In the genomic region with DNA sequence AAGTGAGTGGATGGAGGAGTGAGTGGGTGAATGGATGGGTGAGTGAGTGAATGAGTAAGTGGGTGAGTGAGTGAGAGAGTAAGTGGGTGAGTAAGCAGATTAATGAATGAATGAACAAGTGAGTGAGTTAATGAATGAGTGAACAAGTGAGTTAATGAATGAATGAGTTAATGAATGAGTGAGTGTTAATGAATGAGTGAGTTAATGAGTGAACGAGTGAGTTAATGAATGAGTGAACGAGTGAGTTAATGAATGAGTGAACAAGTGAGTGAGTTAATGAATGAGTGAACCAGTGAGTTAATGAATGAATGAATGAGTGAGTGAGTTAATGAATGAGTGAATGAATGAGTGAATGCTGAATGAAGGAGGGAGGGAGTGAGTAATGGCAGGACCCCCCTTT, we compare ENCODE assay signal across 3 cellular contexts.
TF ChIP-seq lines count a peak whose summit lies in the region.

No MANE protein-coding gene starts in this region.

TF ChIP-seq in HepG2, 621 proteins besides CTCF, POLR2A, EP300 and RAD21:
- no peak for TF ChIP-seq SNAPC2 (CRISPR knock-in tag; IDR thresholded peaks at IDR 0.05)
- TF ChIP-seq ZNF24 (IDR thresholded peaks at IDR 0.05) = peak; percentile 92
- no peak for TF ChIP-seq RAD51 (IDR thresholded peaks at IDR 0.05; ENCODE audit: borderline replicate concordance)

TF ChIP-seq in GM12878, 131 proteins besides CTCF, POLR2A, EP300 and RAD21:
- TF ChIP-seq ZNF24 (IDR thresholded peaks at IDR 0.05) (peak; percentile 98), KLF5 (IDR thresholded peaks at IDR 0.05; ENCODE audit: partially characterized antibody) (no peak)
TF ChIP-seq in GM12878: peak in this region for 1.

TF ChIP-seq in GM23338, 12 proteins besides CTCF, POLR2A, EP300 and RAD21:
- TF ChIP-seq, protein P1, sequence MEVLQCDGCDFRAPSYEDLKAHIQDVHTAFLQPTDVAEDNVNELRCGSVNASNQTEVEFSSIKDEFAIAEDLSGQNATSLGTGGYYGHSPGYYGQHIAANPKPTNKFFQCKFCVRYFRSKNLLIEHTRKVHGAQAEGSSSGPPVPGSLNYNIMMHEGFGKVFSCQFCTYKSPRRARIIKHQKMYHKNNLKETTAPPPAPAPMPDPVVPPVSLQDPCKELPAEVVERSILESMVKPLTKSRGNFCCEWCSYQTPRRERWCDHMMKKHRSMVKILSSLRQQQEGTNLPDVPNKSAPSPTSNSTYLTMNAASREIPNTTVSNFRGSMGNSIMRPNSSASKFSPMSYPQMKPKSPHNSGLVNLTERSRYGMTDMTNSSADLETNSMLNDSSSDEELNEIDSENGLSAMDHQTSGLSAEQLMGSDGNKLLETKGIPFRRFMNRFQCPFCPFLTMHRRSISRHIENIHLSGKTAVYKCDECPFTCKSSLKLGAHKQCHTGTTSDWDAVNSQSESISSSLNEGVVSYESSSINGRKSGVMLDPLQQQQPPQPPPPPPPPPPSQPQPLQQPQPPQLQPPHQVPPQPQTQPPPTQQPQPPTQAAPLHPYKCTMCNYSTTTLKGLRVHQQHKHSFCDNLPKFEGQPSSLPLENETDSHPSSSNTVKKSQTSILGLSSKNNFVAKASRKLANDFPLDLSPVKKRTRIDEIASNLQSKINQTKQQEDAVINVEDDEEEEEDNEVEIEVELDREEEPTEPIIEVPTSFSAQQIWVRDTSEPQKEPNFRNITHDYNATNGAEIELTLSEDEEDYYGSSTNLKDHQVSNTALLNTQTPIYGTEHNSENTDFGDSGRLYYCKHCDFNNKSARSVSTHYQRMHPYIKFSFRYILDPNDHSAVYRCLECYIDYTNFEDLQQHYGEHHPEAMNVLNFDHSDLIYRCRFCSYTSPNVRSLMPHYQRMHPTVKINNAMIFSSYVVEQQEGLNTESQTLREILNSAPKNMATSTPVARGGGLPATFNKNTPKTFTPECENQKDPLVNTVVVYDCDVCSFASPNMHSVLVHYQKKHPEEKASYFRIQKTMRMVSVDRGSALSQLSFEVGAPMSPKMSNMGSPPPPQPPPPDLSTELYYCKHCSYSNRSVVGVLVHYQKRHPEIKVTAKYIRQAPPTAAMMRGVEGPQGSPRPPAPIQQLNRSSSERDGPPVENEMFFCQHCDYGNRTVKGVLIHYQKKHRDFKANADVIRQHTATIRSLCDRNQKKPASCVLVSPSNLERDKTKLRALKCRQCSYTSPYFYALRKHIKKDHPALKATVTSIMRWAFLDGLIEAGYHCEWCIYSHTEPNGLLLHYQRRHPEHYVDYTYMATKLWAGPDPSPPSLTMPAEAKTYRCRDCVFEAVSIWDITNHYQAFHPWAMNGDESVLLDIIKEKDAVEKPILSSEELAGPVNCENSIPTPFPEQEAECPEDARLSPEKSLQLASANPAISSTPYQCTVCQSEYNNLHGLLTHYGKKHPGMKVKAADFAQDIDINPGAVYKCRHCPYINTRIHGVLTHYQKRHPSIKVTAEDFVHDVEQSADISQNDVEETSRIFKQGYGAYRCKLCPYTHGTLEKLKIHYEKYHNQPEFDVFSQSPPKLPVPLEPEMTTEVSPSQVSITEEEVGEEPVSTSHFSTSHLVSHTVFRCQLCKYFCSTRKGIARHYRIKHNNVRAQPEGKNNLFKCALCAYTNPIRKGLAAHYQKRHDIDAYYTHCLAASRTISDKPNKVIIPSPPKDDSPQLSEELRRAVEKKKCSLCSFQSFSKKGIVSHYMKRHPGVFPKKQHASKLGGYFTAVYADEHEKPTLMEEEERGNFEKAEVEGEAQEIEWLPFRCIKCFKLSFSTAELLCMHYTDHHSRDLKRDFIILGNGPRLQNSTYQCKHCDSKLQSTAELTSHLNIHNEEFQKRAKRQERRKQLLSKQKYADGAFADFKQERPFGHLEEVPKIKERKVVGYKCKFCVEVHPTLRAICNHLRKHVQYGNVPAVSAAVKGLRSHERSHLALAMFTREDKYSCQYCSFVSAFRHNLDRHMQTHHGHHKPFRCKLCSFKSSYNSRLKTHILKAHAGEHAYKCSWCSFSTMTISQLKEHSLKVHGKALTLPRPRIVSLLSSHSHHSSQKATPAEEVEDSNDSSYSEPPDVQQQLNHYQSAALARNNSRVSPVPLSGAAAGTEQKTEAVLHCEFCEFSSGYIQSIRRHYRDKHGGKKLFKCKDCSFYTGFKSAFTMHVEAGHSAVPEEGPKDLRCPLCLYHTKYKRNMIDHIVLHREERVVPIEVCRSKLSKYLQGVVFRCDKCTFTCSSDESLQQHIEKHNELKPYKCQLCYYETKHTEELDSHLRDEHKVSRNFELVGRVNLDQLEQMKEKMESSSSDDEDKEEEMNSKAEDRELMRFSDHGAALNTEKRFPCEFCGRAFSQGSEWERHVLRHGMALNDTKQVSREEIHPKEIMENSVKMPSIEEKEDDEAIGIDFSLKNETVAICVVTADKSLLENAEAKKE (CRISPR knock-in tag; IDR thresholded peaks at IDR 0.05) = no peak
